1 cellular context compared by ENCODE assay signal in the genomic region with DNA sequence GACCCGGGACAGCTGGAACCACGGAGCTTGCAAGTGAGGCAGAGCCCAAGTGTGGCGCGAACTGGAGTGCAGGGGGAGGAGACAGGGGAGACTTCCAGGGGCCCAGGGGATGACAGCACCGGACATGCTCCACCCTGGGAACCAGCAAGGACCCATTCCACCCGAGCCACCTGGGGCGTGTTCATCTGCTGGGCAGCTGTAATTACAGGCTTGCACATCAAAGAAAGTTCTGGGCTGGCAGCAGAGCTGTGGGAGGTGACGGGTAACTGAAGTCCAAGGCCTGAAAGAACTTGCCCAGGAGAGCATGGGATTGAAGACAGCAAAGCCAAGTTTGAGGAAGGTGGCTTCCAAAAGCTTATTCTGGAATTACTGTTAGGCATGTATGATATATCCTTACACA.
TF ChIP-seq lines count a peak whose summit lies in the region.

No MANE protein-coding gene starts in this region.

TF ChIP-seq in HEK293, 187 proteins besides CTCF, POLR2A, EP300 and RAD21:
- TF ChIP-seq ZNF132 (tag by site-specific recombination; IDR thresholded peaks at IDR 0.05; ENCODE audit: borderline replicate concordance) (no peak), ZFHX2 (tag by site-specific recombination; conservative IDR thresholded peaks at IDR 0.05) (0 out of 2 replicates have a peak, but pooled peaks have one; percentile 15), SP7 (tag by site-specific recombination; IDR thresholded peaks at IDR 0.05) (peak; percentile 75), ZIC2 (tag by site-specific recombination; IDR thresholded peaks at IDR 0.05) (peak; percentile 59)
